Comparison of ENCODE assay signal across 1 cellular context in the genomic region with DNA sequence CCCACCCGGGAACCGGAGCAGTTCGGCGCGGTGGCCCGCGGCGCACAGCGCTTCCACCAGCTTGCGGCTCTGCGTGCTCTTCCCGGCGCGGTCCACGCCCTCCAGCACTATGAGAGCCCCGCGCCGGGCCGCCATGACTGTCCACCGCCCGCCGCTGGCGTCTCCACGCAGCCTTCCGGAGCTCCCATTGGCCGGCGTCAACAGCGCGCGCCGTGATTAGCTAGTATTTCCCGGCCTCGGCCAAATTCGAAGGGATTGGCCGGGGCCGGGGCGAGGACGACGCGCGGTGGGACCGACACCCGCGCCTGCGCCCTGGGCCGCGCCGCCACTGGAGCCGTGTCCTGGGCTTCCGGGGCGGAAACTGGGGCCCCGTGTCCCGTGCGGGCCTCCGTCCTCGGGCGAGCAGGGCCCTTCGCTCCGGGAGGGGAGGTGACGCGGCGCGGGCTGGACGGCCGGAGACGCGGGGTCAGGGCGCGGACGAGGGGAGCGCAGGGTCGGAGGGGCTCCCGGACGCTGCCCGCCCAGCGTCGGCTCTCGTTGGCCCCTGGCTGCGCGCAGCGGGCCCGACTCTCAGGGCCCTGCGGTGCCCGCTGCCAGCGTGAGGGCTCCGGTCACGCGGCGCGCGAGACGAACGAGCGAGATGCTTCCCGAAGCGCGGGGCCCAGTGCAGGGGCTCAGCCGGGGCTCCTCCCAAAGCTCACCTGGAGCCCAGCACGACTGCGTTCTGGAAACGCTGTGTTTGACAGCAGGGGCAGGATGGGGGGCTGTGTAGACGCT.
A peak's percentile ranks its signal among the peaks of the same experiment; 100 is the strongest.
TF ChIP-seq lines count a peak whose summit lies in the region.

A gene with protein sequence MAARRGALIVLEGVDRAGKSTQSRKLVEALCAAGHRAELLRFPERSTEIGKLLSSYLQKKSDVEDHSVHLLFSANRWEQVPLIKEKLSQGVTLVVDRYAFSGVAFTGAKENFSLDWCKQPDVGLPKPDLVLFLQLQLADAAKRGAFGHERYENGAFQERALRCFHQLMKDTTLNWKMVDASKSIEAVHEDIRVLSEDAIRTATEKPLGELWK (minus strand): TSS at position 167 of the 777 bp plus-strand sequence. CDS start 32 bp downstream, at position 135.

TF ChIP-seq in SK-N-SH, 30 proteins besides CTCF, POLR2A, EP300 and RAD21 (continued from another document):
- TF ChIP-seq, protein P1, sequence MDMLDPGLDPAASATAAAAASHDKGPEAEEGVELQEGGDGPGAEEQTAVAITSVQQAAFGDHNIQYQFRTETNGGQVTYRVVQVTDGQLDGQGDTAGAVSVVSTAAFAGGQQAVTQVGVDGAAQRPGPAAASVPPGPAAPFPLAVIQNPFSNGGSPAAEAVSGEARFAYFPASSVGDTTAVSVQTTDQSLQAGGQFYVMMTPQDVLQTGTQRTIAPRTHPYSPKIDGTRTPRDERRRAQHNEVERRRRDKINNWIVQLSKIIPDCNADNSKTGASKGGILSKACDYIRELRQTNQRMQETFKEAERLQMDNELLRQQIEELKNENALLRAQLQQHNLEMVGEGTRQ (IDR thresholded peaks at IDR 0.05; ENCODE audit: borderline replicate concordance, low read depth, low read length), result no peak
- TF ChIP-seq SIN3A (IDR thresholded peaks at IDR 0.05; ENCODE audit: borderline replicate concordance, low read depth, low read length) (no peak; the same call in 1 of the 2 replicates), CHD2 (IDR thresholded peaks at IDR 0.05; ENCODE audit: low read length, partially characterized antibody) (peak; percentile 70), TAF1 (IDR thresholded peaks at IDR 0.05; ENCODE audit: borderline replicate concordance, low read depth, low read length) (peak; percentile 83; the same call in 1 of the 2 replicates), JUND (IDR thresholded peaks at IDR 0.05) (no peak), RCOR1 (IDR thresholded peaks at IDR 0.05; ENCODE audit: low read length) (no peak), SMC3 (IDR thresholded peaks at IDR 0.05; ENCODE audit: low read depth, low read length) (no peak), FOSL2 (IDR thresholded peaks at IDR 0.05; ENCODE audit: borderline replicate concordance, low read depth) (no peak)
- TF ChIP-seq, protein P2, sequence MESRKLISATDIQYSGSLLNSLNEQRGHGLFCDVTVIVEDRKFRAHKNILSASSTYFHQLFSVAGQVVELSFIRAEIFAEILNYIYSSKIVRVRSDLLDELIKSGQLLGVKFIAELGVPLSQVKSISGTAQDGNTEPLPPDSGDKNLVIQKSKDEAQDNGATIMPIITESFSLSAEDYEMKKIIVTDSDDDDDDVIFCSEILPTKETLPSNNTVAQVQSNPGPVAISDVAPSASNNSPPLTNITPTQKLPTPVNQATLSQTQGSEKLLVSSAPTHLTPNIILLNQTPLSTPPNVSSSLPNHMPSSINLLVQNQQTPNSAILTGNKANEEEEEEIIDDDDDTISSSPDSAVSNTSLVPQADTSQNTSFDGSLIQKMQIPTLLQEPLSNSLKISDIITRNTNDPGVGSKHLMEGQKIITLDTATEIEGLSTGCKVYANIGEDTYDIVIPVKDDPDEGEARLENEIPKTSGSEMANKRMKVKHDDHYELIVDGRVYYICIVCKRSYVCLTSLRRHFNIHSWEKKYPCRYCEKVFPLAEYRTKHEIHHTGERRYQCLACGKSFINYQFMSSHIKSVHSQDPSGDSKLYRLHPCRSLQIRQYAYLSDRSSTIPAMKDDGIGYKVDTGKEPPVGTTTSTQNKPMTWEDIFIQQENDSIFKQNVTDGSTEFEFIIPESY (IDR thresholded peaks at IDR 0.05; ENCODE audit: borderline replicate concordance, low read depth), result no peak
- TF ChIP-seq, protein P3, sequence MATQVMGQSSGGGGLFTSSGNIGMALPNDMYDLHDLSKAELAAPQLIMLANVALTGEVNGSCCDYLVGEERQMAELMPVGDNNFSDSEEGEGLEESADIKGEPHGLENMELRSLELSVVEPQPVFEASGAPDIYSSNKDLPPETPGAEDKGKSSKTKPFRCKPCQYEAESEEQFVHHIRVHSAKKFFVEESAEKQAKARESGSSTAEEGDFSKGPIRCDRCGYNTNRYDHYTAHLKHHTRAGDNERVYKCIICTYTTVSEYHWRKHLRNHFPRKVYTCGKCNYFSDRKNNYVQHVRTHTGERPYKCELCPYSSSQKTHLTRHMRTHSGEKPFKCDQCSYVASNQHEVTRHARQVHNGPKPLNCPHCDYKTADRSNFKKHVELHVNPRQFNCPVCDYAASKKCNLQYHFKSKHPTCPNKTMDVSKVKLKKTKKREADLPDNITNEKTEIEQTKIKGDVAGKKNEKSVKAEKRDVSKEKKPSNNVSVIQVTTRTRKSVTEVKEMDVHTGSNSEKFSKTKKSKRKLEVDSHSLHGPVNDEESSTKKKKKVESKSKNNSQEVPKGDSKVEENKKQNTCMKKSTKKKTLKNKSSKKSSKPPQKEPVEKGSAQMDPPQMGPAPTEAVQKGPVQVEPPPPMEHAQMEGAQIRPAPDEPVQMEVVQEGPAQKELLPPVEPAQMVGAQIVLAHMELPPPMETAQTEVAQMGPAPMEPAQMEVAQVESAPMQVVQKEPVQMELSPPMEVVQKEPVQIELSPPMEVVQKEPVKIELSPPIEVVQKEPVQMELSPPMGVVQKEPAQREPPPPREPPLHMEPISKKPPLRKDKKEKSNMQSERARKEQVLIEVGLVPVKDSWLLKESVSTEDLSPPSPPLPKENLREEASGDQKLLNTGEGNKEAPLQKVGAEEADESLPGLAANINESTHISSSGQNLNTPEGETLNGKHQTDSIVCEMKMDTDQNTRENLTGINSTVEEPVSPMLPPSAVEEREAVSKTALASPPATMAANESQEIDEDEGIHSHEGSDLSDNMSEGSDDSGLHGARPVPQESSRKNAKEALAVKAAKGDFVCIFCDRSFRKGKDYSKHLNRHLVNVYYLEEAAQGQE (IDR thresholded peaks at IDR 0.05; ENCODE audit: low read depth, low read length), result 0 out of 2 replicates have a peak, but pooled peaks have one; percentile 55
